1 cellular context compared by ENCODE assay signal in genomic region chr1:155273134-155273982, GRCh38.
TF ChIP-seq lines count a peak whose summit lies in the region.

Gene CLK2 (minus strand): TSS chr1:155273504. CDS start chr1:155270977, 2,527 bp downstream.

TF ChIP-seq in HepG2, 621 proteins besides CTCF, POLR2A, EP300 and RAD21 (continued from another document and continues in another):
- TF ChIP-seq ZNF18 (CRISPR knock-in tag; IDR thresholded peaks at IDR 0.05; ENCODE audit: insufficient replicate concordance) (no peak), TBX3 (IDR thresholded peaks at IDR 0.05; ENCODE audit: borderline replicate concordance) (no peak), REST (IDR thresholded peaks at IDR 0.05; ENCODE audit: borderline replicate concordance in 1 of 2, low read depth in 1 of 2, low read length in 2 of 2) (peak in 1 of 2 experiments; percentile 6; a peak in 1 of 4 replicates), ZNF20 (CRISPR knock-in tag; IDR thresholded peaks at IDR 0.05) (no peak), NFIC (IDR thresholded peaks at IDR 0.05; ENCODE audit: low read length) (no peak), ZFYVE20 (CRISPR knock-in tag; IDR thresholded peaks at IDR 0.05; ENCODE audit: borderline replicate concordance, low read depth) (no peak), ZNF235 (CRISPR knock-in tag; IDR thresholded peaks at IDR 0.05; ENCODE audit: borderline replicate concordance) (no peak), ZBTB3 (CRISPR knock-in tag; IDR thresholded peaks at IDR 0.05; ENCODE audit: borderline replicate concordance, low read depth) (no peak), KMT2B (CRISPR knock-in tag; IDR thresholded peaks at IDR 0.05) (peak; percentile 86), CEBPB (IDR thresholded peaks at IDR 0.05; ENCODE audit: borderline replicate concordance, low read depth, low read length) (no peak), RFX5 (IDR thresholded peaks at IDR 0.05; ENCODE audit: low read depth, low read length) (no peak), FOXK2 (IDR thresholded peaks at IDR 0.05) (no peak), ERF (CRISPR knock-in tag; IDR thresholded peaks at IDR 0.05) (peak; percentile 57; the same call in 1 of the 2 replicates), SAFB2 (CRISPR knock-in tag; IDR thresholded peaks at IDR 0.05; ENCODE audit: borderline replicate concordance, low read depth) (no peak), ZNF460 (CRISPR knock-in tag; IDR thresholded peaks at IDR 0.05; ENCODE audit: borderline replicate concordance) (no peak), HNRNPH1 (optimal IDR thresholded peaks at IDR 0.05; ENCODE audit: low read depth, low read length) (no peak), KDM3A (CRISPR knock-in tag; IDR thresholded peaks at IDR 0.05; ENCODE audit: low read depth) (0 out of 2 replicates have a peak, but pooled peaks have one; percentile 58), ZNF414 (CRISPR knock-in tag; IDR thresholded peaks at IDR 0.05) (no peak), NFKBIZ (CRISPR knock-in tag; IDR thresholded peaks at IDR 0.05) (no peak), ZNF263 (CRISPR knock-in tag; IDR thresholded peaks at IDR 0.05) (no peak), ZNF737 (CRISPR knock-in tag; IDR thresholded peaks at IDR 0.05; ENCODE audit: borderline replicate concordance) (no peak), ZNF264 (CRISPR knock-in tag; IDR thresholded peaks at IDR 0.05) (no peak), ZFP82 (CRISPR knock-in tag; IDR thresholded peaks at IDR 0.05; ENCODE audit: borderline replicate concordance) (no peak), ZNF143 (CRISPR knock-in tag; IDR thresholded peaks at IDR 0.05) (peak; percentile 89), RFX1 (IDR thresholded peaks at IDR 0.05) (no peak), ZMAT3 (CRISPR knock-in tag; conservative IDR thresholded peaks at IDR 0.05) (peak; percentile 58; the same call in 1 of the 2 replicates), BORCS8-MEF2B (CRISPR knock-in tag; IDR thresholded peaks at IDR 0.05) (no peak), TRIM24 (CRISPR knock-in tag; IDR thresholded peaks at IDR 0.05) (no peak), ZEB1 (IDR thresholded peaks at IDR 0.05; ENCODE audit: insufficient replicate concordance, low read depth) (no peak), ARID4A (CRISPR knock-in tag; IDR thresholded peaks at IDR 0.05; ENCODE audit: borderline replicate concordance) (peak; percentile 92; the same call in 1 of the 2 replicates), ZNF773 (CRISPR knock-in tag; IDR thresholded peaks at IDR 0.05; ENCODE audit: borderline replicate concordance) (no peak), GATAD2A (CRISPR knock-in tag; IDR thresholded peaks at IDR 0.05) (peak; percentile 66), ZKSCAN8 (CRISPR knock-in tag; IDR thresholded peaks at IDR 0.05; ENCODE audit: borderline replicate concordance) (no peak), HDAC6 (IDR thresholded peaks at IDR 0.05; ENCODE audit: low read depth, low read length) (no peak), ZNF549 (CRISPR knock-in tag; IDR thresholded peaks at IDR 0.05) (no peak)
- TF ChIP-seq, protein P1, sequence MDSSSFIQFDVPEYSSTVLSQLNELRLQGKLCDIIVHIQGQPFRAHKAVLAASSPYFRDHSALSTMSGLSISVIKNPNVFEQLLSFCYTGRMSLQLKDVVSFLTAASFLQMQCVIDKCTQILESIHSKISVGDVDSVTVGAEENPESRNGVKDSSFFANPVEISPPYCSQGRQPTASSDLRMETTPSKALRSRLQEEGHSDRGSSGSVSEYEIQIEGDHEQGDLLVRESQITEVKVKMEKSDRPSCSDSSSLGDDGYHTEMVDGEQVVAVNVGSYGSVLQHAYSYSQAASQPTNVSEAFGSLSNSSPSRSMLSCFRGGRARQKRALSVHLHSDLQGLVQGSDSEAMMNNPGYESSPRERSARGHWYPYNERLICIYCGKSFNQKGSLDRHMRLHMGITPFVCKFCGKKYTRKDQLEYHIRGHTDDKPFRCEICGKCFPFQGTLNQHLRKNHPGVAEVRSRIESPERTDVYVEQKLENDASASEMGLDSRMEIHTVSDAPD (CRISPR knock-in tag; IDR thresholded peaks at IDR 0.05): no peak
- TF ChIP-seq, protein P2, sequence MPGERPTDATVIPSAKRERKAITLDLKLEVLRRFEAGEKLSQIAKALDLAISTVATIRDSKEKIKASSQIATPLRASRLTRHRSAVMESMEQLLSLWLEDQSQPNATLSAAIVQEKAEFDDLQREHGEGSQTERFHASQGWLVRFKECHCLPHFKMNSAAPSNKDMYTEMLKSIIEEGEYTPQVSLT (CRISPR knock-in tag; IDR thresholded peaks at IDR 0.05; ENCODE audit: borderline replicate concordance, low read depth): no peak
- TF ChIP-seq, protein P3, sequence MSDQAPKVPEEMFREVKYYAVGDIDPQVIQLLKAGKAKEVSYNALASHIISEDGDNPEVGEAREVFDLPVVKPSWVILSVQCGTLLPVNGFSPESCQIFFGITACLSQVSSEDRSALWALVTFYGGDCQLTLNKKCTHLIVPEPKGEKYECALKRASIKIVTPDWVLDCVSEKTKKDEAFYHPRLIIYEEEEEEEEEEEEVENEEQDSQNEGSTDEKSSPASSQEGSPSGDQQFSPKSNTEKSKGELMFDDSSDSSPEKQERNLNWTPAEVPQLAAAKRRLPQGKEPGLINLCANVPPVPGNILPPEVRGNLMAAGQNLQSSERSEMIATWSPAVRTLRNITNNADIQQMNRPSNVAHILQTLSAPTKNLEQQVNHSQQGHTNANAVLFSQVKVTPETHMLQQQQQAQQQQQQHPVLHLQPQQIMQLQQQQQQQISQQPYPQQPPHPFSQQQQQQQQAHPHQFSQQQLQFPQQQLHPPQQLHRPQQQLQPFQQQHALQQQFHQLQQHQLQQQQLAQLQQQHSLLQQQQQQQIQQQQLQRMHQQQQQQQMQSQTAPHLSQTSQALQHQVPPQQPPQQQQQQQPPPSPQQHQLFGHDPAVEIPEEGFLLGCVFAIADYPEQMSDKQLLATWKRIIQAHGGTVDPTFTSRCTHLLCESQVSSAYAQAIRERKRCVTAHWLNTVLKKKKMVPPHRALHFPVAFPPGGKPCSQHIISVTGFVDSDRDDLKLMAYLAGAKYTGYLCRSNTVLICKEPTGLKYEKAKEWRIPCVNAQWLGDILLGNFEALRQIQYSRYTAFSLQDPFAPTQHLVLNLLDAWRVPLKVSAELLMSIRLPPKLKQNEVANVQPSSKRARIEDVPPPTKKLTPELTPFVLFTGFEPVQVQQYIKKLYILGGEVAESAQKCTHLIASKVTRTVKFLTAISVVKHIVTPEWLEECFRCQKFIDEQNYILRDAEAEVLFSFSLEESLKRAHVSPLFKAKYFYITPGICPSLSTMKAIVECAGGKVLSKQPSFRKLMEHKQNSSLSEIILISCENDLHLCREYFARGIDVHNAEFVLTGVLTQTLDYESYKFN (CRISPR knock-in tag; conservative IDR thresholded peaks at IDR 0.05): peak; percentile 79
- TF ChIP-seq, protein P4, sequence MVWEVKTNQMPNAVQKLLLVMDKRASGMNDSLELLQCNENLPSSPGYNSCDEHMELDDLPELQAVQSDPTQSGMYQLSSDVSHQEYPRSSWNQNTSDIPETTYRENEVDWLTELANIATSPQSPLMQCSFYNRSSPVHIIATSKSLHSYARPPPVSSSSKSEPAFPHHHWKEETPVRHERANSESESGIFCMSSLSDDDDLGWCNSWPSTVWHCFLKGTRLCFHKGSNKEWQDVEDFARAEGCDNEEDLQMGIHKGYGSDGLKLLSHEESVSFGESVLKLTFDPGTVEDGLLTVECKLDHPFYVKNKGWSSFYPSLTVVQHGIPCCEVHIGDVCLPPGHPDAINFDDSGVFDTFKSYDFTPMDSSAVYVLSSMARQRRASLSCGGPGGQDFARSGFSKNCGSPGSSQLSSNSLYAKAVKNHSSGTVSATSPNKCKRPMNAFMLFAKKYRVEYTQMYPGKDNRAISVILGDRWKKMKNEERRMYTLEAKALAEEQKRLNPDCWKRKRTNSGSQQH (CRISPR knock-in tag; IDR thresholded peaks at IDR 0.05; ENCODE audit: low read depth): no peak
- TF ChIP-seq, protein P5, sequence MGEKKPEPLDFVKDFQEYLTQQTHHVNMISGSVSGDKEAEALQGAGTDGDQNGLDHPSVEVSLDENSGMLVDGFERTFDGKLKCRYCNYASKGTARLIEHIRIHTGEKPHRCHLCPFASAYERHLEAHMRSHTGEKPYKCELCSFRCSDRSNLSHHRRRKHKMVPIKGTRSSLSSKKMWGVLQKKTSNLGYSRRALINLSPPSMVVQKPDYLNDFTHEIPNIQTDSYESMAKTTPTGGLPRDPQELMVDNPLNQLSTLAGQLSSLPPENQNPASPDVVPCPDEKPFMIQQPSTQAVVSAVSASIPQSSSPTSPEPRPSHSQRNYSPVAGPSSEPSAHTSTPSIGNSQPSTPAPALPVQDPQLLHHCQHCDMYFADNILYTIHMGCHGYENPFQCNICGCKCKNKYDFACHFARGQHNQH (CRISPR knock-in tag; IDR thresholded peaks at IDR 0.05): peak; percentile 74
